Comparison of ENCODE assay signal across 16 cellular contexts in genomic region chr1:228990906-228991569, GRCh38.
DNase-seq lines count a peak whose midpoint lies in the region; ATAC-seq, FAIRE-seq and TF ChIP-seq lines count a peak whose summit lies in the region.
"Had no signal": no experiment of that assay in that cellular context is flagged by ENCODE, and none has a peak within 500 bp of the region (broad histone marks: within the 10 kb centered on the region; RNA-seq: fewer than 3 reads in every experiment).

No MANE protein-coding gene starts in this region.

- H3K27ac Mint-ChIP-seq in activated T-cell treated with anti-CD3 and anti-CD28 coated beads, Interleukin-2, amount 50 U/mL, for 24 hours = no peak overlapping the region
- H3K27ac Mint-ChIP-seq: GM23338 had no signal

- peaks cover 0 to 6% (median 5%) of the 10 kb centered on the region in 4 experiments; a peak in 5 of 7 replicates for H3K4me1 ChIP-seq in H1 (replicated peaks in 1 of 4; ENCODE audit: control insufficient read depth in 3 of 4, insufficient read depth in 4 of 4, low read length in 3 of 4)
- H3K4me1 ChIP-seq: prostate gland had no signal

- no peak for TF ChIP-seq POLR2A in H1 (IDR thresholded peaks at IDR 0.05; ENCODE audit: control extremely low read depth in 1 of 2, low read depth in 2 of 2, low read length in 2 of 2)

- no peak for ATAC-seq in GM18868 (IDR thresholded peaks at IDR 0.05; ENCODE audit: unreplicated experiment)
- no peak for ATAC-seq in GM21381 (IDR thresholded peaks at IDR 0.05; ENCODE audit: unreplicated experiment)
- ATAC-seq: activated CD8-positive, alpha-beta T cell treated with anti-CD3 and anti-CD28 coated beads, Interleukin-2, amount 10 ng/mL, durations not matched to agents 7 days and 5 days; GM23338 had no signal

- H3K79me2 ChIP-seq in H1 (ENCODE audit: control insufficient read depth in 1 of 2, insufficient read depth in 2 of 2, low read length in 2 of 2) = no peaks in the 10 kb centered on the region

- H2AK5ac ChIP-seq in H1 (ENCODE audit: low read depth, low read length) = no peak overlapping the region

- no peak overlapping the region for H2BK120ac ChIP-seq in H1 (replicated peaks; ENCODE audit: low read depth, low read length)

- H4K5ac ChIP-seq in H1 (ENCODE audit: insufficient read length, low read depth, low read length) = no peak overlapping the region

- no peak for FAIRE-seq in H1 (lab: Jason Lieb, UNC)
- FAIRE-seq: astrocyte, colon had no signal

- no peak overlapping the region for H3K4me2 ChIP-seq in H1 (ENCODE audit: insufficient read depth in 1 of 2, low read depth in 2 of 2, low read length in 2 of 2)
- H3K4me2 ChIP-seq: GM23338 had no signal

- H4K8ac ChIP-seq in H1 (ENCODE audit: extremely low read depth, insufficient read depth, low read length) = no peak overlapping the region

- TF ChIP-seq RAD21 in H1 (IDR thresholded peaks at IDR 0.05 in 1 of 2, conservative IDR thresholded peaks at IDR 0.05 in 1 of 2; ENCODE audit: low read depth in 2 of 2, low read length in 2 of 2) = no peak

- no peaks in the 10 kb centered on the region for H4K20me1 ChIP-seq in H1 (replicated peaks in 1 of 2; ENCODE audit: control insufficient read depth in 1 of 2, insufficient read depth in 2 of 2, low read length in 2 of 2)

- H3K9me3 Mint-ChIP-seq in activated T-cell treated with anti-CD3 and anti-CD28 coated beads, Interleukin-2, amount 50 U/mL, for 24 hours = no peaks in the 10 kb centered on the region
- H3K9me3 Mint-ChIP-seq: GM23338 had no signal

- POLR2A ChIA-PET in H1 (lab: Charles Lee; ENCODE audit: partially characterized antibody) = no interaction called here

- no peak overlapping the region for H3K14ac ChIP-seq in H1 (ENCODE audit: insufficient read length)

- H4K91ac ChIP-seq in H1 (replicated peaks; ENCODE audit: insufficient read length, low read length) = peak overlapping the region; percentile 57

- H3K79me1 ChIP-seq in H1 (ENCODE audit: low read depth, low read length) = no peaks in the 10 kb centered on the region

- TF ChIP-seq EP300 in H1 (IDR thresholded peaks at IDR 0.05; ENCODE audit: borderline replicate concordance in 1 of 2, low read depth in 2 of 2, low read length in 2 of 2) = no peak

- H2BK12ac ChIP-seq in H1 (ENCODE audit: low read depth, low read length) = no peak overlapping the region; the same call in 1 of the 2 replicates

- H3K36me3 Mint-ChIP-seq in activated T-cell treated with anti-CD3 and anti-CD28 coated beads, Interleukin-2, amount 50 U/mL, for 24 hours (ENCODE audit: low read depth) = no peaks in the 10 kb centered on the region

- H3K56ac ChIP-seq in H1 (replicated peaks; ENCODE audit: insufficient read length, low read depth, low read length) = no peak overlapping the region

- peak; percentile 54 for DNase-seq in CMK (ENCODE audit: low read depth)
- DNase-seq in NOMO-1 treated with dmso at 0.1 percent for 144 hours (lab: John Stamatoyannopoulos, UW; ENCODE audit: unreplicated experiment) = peak; percentile 46
- DNase-seq in H1 (ENCODE audit: low read depth in 1 of 2, low spot score in 2 of 2) = no peak
- no peak for DNase-seq in activated T-cell treated with anti-CD3 and anti-CD28 coated beads, Interleukin-2, amount 50 U/mL, for 24 hours
- DNase-seq in NCI-H748 (lab: John Stamatoyannopoulos, UW; ENCODE audit: unreplicated experiment) = no peak
- DNase-seq: activated CD8-positive, alpha-beta T cell treated with anti-CD3 and anti-CD28 coated beads, Interleukin-2, amount 10 ng/mL, durations not matched to agents 7 days and 5 days; kidney glomerular epithelial cell; NCI-H1105 treated with DMSO at 0.1 percent for 48 hours had no signal

- CTCF ChIA-PET in H1 (lab: Charles Lee; ENCODE audit: partially characterized antibody) = interaction anchor here (0.7 to 1.0 kb wide), 2 partner anchors 10 to 25 kb away, joined by 3 to 4 read pairs; no protein-coding TSS in a partner anchor

- no peaks in the 10 kb centered on the region for H3K36me3 ChIP-seq in H1 (ENCODE audit: control insufficient read depth in 2 of 4, insufficient read depth in 4 of 4, low read length in 3 of 4)
- H3K36me3 ChIP-seq: prostate gland, tibial artery had no signal

- no peak overlapping the region for H3K23ac ChIP-seq in H1 (ENCODE audit: insufficient read length)

- H3K18ac ChIP-seq in H1 (ENCODE audit: extremely low read depth, low read length) = no peak overlapping the region

- H2BK15ac ChIP-seq in H1 (ENCODE audit: low read length) = no peak overlapping the region

- no peak overlapping the region for H2BK5ac ChIP-seq in H1 (ENCODE audit: low read depth, low read length)

- H3K27ac ChIP-seq in H1 (ENCODE audit: low read depth, low read length) (no peak overlapping the region), skin epidermis (peak overlapping the region in 12 of 21 experiments; percentile 15 to 78 (median 54))
- H3K27ac ChIP-seq: prostate gland, tibial artery had no signal

- H3K4me1 Mint-ChIP-seq in activated T-cell treated with anti-CD3 and anti-CD28 coated beads, Interleukin-2, amount 50 U/mL, for 24 hours (ENCODE audit: low read depth) = peaks cover 6% of the 10 kb centered on the region

- H2BK20ac ChIP-seq in H1 (ENCODE audit: low read length) = no peak overlapping the region

- H3K23me2 ChIP-seq in H1 (ENCODE audit: low read depth, low read length) = no peaks in the 10 kb centered on the region

- no peak overlapping the region for H3K9ac ChIP-seq in H1 (replicated peaks in 1 of 4; ENCODE audit: extremely low read depth in 1 of 4, low read depth in 3 of 4, low read length in 3 of 4)

- no peak overlapping the region for H3K4me3 Mint-ChIP-seq in activated T-cell treated with anti-CD3 and anti-CD28 coated beads, Interleukin-2, amount 50 U/mL, for 24 hours
- H3K4me3 Mint-ChIP-seq: activated CD8-positive, alpha-beta T cell treated with anti-CD3 and anti-CD28 coated beads, Interleukin-2, amount 10 ng/mL, durations not matched to agents 7 days and 5 days; GM23338 had no signal

- no peak overlapping the region for H2AFZ ChIP-seq in H1 (ENCODE audit: low read length)
- H2AFZ ChIP-seq: GM23338 had no signal

- no peak overlapping the region for H3K4me3 ChIP-seq in H1 (ENCODE audit: extremely low read depth in 1 of 4, insufficient read depth in 2 of 4, low read depth in 3 of 4, low read length in 4 of 4)
- H3K4me3 ChIP-seq in skin epidermis = no peak overlapping the region
- H3K4me3 ChIP-seq: GM23338, prostate gland, tibial artery had no signal

- no peaks in the 10 kb centered on the region; a peak in 1 of 7 replicates for H3K27me3 ChIP-seq in H1 (replicated peaks in 1 of 4; ENCODE audit: control insufficient read depth in 3 of 4, extremely low read depth in 1 of 4, insufficient read depth in 3 of 4, low read length in 3 of 4)
- H3K27me3 ChIP-seq: tibial artery had no signal

- 90% methylated on average over 13 of the region's 13 CpGs; no CpG with 5 or more reads in 1 of the 2 experiments for WGBS in H1 (ENCODE audit: extremely low coverage in 1 of 2, insufficient coverage in 1 of 2, insufficient read length in 1 of 2, insufficient replicate concordance in 2 of 2, low coverage in 1 of 2, low lambda C conversion rate in 2 of 2, missing lambda C conversion rate in 1 of 2), 2 experiments

- TF ChIP-seq CTCF in H1 (IDR thresholded peaks at IDR 0.05; ENCODE audit: control extremely low read depth in 1 of 3, insufficient read depth in 1 of 3, low read depth in 1 of 3, low read length in 3 of 3) = no peak

- no peaks in the 10 kb centered on the region for H3K27me3 Mint-ChIP-seq in activated T-cell treated with anti-CD3 and anti-CD28 coated beads, Interleukin-2, amount 50 U/mL, for 24 hours

- H3K4ac ChIP-seq in H1 (replicated peaks; ENCODE audit: insufficient read length, low read depth, low read length) = no peak overlapping the region

- H3K9me3 ChIP-seq in H1 (ENCODE audit: insufficient read depth in 2 of 2, low read depth in 1 of 2, low read length in 1 of 2) = no peaks in the 10 kb centered on the region
- H3K9me3 ChIP-seq: prostate gland, tibial artery had no signal

TF ChIP-seq in H1, 55 proteins besides CTCF, POLR2A, EP300 and RAD21:
- no peak for TF ChIP-seq SUZ12 (IDR thresholded peaks at IDR 0.05; ENCODE audit: low read length)
- no peak for TF ChIP-seq EZH2 (IDR thresholded peaks at IDR 0.05; ENCODE audit: low read depth, low read length, severe bottlenecking)
- TF ChIP-seq ZNF274 (IDR thresholded peaks at IDR 0.05; ENCODE audit: borderline replicate concordance, extremely low read depth, low read length) = no peak
- no peak for TF ChIP-seq GABPA (IDR thresholded peaks at IDR 0.05; ENCODE audit: borderline replicate concordance, insufficient read depth, low read length)
- no peak for TF ChIP-seq PHF8 (conservative IDR thresholded peaks at IDR 0.05; ENCODE audit: low read depth, low read length)
- TF ChIP-seq USF2 (IDR thresholded peaks at IDR 0.05; ENCODE audit: low read length) = no peak

Comparison
In these comparisons a context has a peak if more than half of its experiments do, and no peak if none do; other contexts are left out.
1. DNase-seq: peak in CMK (single experiment) and NOMO-1 treated with dmso at 0.1 percent for 144 hours (single experiment); none in H1 (0 of 2), activated T-cell treated with anti-CD3 and anti-CD28 coated beads, Interleukin-2, amount 50 U/mL, for 24 hours (single experiment) and NCI-H748 (single experiment).